1 cellular context compared by ENCODE assay signal in the genomic region with DNA sequence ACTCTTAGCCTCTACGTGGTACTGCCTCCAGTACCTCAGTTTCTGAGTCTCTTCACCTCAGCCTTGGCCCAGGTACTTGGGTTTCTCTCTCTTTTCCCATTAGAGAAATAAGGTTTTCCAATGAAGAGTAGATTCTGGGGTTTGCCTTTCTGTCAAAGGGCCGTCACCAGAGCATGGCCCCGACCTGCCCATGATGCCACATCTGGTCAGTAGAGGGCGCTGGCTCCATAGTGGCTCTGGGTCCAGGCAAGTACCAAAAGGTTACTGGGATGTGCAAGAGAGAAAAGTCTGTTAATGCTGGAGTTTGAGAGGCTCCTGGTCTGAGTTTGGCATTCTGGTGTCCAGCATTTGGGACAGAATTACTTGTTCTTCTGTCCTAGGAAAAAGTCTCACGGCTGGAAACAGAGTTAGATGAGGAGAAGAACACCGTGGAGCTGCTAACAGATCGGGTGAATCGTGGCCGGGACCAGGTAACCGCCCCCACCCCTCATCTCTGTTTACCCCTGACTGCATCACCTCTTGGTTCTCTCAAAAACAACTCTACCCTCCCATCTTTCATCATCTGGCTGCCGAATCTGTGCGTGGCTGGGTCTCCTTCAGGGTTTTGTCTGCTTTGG.
TF ChIP-seq lines count a peak whose summit lies in the region.

No MANE protein-coding gene starts in this region.

TF ChIP-seq in K562, 482 proteins besides CTCF, POLR2A, EP300 and RAD21 (continued from another document and continues in another):
- TF ChIP-seq, protein P1, sequence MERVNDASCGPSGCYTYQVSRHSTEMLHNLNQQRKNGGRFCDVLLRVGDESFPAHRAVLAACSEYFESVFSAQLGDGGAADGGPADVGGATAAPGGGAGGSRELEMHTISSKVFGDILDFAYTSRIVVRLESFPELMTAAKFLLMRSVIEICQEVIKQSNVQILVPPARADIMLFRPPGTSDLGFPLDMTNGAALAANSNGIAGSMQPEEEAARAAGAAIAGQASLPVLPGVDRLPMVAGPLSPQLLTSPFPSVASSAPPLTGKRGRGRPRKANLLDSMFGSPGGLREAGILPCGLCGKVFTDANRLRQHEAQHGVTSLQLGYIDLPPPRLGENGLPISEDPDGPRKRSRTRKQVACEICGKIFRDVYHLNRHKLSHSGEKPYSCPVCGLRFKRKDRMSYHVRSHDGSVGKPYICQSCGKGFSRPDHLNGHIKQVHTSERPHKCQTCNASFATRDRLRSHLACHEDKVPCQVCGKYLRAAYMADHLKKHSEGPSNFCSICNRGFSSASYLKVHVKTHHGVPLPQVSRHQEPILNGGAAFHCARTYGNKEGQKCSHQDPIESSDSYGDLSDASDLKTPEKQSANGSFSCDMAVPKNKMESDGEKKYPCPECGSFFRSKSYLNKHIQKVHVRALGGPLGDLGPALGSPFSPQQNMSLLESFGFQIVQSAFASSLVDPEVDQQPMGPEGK (CRISPR knock-in tag; IDR thresholded peaks at IDR 0.05; ENCODE audit: borderline replicate concordance) = no peak
- TF ChIP-seq KDM1A (IDR thresholded peaks at IDR 0.05) (no peak), RCOR1 (IDR thresholded peaks at IDR 0.05; ENCODE audit: borderline replicate concordance in 1 of 2, low read depth in 2 of 2, low read length in 2 of 2) (peak in 1 of 2 experiments; percentile 76; a peak in 1 of 4 replicates), TBP (optimal IDR thresholded peaks at IDR 0.05; ENCODE audit: low read depth, low read length) (no peak), SMC3 (conservative IDR thresholded peaks at IDR 0.05; ENCODE audit: insufficient read depth, low read depth, low read length) (peak; percentile 79), MEIS2 (IDR thresholded peaks at IDR 0.05; ENCODE audit: partially characterized antibody) (peak; percentile 3), MAZ (CRISPR knock-in tag; conservative IDR thresholded peaks at IDR 0.05 in 1 of 2, IDR thresholded peaks at IDR 0.05 in 1 of 2) (peak in 1 of 2 experiments; percentile 57; a peak in 2 of 4 replicates), CC2D1A (IDR thresholded peaks at IDR 0.05) (0 out of 2 replicates have a peak, but pooled peaks have one; percentile 55), YY1 (IDR thresholded peaks at IDR 0.05; ENCODE audit: borderline replicate concordance in 1 of 3, control insufficient read depth in 1 of 3, extremely low read depth in 1 of 3, insufficient read depth in 3 of 3, insufficient read length in 1 of 3, insufficient replicate concordance in 2 of 3, low read depth in 1 of 3, low read length in 2 of 3) (peak in 2 of 3 experiments; percentile 21 to 24), BHLHE40 (IDR thresholded peaks at IDR 0.05; ENCODE audit: low read length) (peak; percentile 31; the same call in 1 of the 2 replicates), CEBPG (CRISPR knock-in tag; IDR thresholded peaks at IDR 0.05) (no peak), CEBPG (tag; conservative IDR thresholded peaks at IDR 0.05 in 1 of 2, IDR thresholded peaks at IDR 0.05 in 1 of 2) (no peak), CEBPB (tag; IDR thresholded peaks at IDR 0.05) (no peak)
- TF ChIP-seq, protein P2, sequence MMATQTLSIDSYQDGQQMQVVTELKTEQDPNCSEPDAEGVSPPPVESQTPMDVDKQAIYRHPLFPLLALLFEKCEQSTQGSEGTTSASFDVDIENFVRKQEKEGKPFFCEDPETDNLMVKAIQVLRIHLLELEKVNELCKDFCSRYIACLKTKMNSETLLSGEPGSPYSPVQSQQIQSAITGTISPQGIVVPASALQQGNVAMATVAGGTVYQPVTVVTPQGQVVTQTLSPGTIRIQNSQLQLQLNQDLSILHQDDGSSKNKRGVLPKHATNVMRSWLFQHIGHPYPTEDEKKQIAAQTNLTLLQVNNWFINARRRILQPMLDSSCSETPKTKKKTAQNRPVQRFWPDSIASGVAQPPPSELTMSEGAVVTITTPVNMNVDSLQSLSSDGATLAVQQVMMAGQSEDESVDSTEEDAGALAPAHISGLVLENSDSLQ (IDR thresholded peaks at IDR 0.05) = peak; percentile 53; the same call in 1 of the 2 replicates
- TF ChIP-seq, protein P3, sequence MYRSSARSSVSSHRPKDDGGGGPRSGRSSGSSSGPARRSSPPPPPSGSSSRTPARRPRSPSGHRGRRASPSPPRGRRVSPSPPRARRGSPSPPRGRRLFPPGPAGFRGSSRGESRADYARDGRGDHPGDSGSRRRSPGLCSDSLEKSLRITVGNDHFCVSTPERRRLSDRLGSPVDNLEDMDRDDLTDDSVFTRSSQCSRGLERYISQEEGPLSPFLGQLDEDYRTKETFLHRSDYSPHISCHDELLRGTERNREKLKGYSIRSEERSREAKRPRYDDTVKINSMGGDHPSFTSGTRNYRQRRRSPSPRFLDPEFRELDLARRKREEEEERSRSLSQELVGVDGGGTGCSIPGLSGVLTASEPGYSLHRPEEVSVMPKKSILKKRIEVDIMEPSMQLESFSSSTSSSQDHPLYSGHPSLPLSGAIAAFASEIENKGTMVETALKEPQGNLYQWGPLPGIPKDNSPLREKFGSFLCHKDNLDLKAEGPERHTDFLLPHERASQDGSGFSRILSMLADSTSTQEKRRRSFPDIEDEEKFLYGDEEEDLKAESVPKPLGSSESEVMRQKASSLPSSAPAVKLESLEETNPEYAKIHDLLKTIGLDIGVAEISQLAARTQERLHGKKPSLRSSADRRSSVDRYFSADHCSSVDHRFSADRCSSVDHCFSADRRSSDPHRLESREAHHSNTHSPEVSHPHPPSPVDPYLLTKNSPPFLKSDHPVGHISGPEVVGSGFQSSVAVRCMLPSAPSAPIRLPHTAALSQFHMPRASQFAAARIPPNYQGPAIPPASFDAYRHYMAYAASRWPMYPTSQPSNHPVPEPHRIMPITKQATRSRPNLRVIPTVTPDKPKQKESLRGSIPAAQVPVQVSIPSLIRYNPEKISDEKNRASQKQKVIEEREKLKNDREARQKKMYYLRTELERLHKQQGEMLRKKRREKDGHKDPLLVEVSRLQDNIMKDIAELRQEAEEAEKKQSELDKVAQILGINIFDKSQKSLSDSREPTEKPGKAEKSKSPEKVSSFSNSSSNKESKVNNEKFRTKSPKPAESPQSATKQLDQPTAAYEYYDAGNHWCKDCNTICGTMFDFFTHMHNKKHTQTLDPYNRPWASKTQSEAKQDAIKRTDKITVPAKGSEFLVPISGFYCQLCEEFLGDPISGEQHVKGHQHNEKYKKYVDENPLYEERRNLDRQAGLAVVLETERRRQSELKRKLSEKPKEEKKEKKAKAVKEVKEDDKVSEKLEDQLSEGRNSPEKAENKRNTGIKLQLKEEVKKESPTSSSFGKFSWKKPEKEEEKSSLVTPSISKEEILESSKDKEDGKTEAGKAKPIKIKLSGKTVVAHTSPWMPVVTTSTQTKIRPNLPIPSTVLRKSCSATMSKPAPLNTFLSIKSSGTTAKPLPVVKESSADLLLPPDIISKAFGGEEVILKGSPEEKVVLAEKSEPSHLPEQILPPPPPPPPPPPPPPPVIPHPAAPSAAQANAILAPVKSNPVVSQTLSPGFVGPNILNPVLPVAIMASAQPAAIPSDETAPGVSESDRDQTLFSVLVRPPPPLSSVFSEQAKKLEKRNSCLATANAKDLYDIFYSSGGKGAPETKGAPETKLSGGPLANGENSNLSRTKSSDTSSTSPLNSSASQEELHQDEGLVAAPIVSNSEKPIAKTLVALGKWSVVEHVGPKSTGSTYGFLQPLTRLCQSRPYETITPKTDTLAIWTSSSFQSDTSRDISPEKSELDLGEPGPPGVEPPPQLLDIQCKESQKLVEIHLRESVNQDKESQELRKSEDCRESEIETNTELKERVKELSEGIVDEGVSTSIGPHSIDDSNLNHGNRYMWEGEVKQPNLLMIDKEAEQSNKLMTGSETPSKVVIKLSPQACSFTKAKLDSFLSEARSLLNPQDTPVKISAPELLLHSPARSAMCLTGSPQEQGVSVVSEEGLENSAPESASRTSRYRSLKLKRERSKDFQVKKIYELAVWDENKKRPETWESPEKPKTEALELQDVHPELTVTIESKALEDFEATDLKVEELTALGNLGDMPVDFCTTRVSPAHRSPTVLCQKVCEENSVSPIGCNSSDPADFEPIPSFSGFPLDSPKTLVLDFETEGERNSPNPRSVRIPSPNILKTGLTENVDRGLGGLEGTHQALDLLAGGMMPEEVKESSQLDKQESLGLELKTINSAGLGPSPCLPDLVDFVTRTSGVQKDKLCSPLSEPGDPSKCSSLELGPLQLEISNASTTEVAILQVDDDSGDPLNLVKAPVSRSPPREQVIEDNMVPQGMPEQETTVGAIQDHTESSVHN (IDR thresholded peaks at IDR 0.05; ENCODE audit: borderline replicate concordance in 1 of 2, low read depth in 1 of 2) = no peak
- TF ChIP-seq, protein P4, sequence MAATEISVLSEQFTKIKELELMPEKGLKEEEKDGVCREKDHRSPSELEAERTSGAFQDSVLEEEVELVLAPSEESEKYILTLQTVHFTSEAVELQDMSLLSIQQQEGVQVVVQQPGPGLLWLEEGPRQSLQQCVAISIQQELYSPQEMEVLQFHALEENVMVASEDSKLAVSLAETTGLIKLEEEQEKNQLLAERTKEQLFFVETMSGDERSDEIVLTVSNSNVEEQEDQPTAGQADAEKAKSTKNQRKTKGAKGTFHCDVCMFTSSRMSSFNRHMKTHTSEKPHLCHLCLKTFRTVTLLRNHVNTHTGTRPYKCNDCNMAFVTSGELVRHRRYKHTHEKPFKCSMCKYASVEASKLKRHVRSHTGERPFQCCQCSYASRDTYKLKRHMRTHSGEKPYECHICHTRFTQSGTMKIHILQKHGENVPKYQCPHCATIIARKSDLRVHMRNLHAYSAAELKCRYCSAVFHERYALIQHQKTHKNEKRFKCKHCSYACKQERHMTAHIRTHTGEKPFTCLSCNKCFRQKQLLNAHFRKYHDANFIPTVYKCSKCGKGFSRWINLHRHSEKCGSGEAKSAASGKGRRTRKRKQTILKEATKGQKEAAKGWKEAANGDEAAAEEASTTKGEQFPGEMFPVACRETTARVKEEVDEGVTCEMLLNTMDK (IDR thresholded peaks at IDR 0.05; ENCODE audit: borderline replicate concordance, insufficient read depth, low read depth, low read length, poor library complexity, severe bottlenecking) = peak; percentile 13
- TF ChIP-seq, protein P5, sequence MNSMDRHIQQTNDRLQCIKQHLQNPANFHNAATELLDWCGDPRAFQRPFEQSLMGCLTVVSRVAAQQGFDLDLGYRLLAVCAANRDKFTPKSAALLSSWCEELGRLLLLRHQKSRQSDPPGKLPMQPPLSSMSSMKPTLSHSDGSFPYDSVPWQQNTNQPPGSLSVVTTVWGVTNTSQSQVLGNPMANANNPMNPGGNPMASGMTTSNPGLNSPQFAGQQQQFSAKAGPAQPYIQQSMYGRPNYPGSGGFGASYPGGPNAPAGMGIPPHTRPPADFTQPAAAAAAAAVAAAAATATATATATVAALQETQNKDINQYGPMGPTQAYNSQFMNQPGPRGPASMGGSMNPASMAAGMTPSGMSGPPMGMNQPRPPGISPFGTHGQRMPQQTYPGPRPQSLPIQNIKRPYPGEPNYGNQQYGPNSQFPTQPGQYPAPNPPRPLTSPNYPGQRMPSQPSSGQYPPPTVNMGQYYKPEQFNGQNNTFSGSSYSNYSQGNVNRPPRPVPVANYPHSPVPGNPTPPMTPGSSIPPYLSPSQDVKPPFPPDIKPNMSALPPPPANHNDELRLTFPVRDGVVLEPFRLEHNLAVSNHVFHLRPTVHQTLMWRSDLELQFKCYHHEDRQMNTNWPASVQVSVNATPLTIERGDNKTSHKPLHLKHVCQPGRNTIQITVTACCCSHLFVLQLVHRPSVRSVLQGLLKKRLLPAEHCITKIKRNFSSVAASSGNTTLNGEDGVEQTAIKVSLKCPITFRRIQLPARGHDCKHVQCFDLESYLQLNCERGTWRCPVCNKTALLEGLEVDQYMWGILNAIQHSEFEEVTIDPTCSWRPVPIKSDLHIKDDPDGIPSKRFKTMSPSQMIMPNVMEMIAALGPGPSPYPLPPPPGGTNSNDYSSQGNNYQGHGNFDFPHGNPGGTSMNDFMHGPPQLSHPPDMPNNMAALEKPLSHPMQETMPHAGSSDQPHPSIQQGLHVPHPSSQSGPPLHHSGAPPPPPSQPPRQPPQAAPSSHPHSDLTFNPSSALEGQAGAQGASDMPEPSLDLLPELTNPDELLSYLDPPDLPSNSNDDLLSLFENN (IDR thresholded peaks at IDR 0.05; ENCODE audit: low read depth in 2 of 2, low read length in 2 of 2) = peak in 1 of 2 experiments; percentile 29; a peak in 1 of 4 replicates
- TF ChIP-seq, protein P6, sequence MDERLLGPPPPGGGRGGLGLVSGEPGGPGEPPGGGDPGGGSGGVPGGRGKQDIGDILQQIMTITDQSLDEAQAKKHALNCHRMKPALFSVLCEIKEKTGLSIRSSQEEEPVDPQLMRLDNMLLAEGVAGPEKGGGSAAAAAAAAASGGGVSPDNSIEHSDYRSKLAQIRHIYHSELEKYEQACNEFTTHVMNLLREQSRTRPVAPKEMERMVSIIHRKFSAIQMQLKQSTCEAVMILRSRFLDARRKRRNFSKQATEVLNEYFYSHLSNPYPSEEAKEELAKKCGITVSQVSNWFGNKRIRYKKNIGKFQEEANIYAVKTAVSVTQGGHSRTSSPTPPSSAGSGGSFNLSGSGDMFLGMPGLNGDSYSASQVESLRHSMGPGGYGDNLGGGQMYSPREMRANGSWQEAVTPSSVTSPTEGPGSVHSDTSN (CRISPR knock-in tag; IDR thresholded peaks at IDR 0.05; ENCODE audit: low read depth) = no peak
- TF ChIP-seq, protein P6 (tag; conservative IDR thresholded peaks at IDR 0.05; ENCODE audit: low read depth) = 0 out of 2 replicates have a peak, but pooled peaks have one; percentile 11
- TF ChIP-seq, protein P7, sequence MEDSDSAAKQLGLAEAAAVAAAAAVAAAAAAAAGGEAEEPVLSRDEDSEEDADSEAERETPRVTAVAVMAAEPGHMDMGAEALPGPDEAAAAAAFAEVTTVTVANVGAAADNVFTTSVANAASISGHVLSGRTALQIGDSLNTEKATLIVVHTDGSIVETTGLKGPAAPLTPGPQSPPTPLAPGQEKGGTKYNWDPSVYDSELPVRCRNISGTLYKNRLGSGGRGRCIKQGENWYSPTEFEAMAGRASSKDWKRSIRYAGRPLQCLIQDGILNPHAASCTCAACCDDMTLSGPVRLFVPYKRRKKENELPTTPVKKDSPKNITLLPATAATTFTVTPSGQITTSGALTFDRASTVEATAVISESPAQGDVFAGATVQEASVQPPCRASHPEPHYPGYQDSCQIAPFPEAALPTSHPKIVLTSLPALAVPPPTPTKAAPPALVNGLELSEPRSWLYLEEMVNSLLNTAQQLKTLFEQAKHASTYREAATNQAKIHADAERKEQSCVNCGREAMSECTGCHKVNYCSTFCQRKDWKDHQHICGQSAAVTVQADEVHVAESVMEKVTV (CRISPR knock-in tag; IDR thresholded peaks at IDR 0.05) = peak; percentile 69
- TF ChIP-seq, protein P8, sequence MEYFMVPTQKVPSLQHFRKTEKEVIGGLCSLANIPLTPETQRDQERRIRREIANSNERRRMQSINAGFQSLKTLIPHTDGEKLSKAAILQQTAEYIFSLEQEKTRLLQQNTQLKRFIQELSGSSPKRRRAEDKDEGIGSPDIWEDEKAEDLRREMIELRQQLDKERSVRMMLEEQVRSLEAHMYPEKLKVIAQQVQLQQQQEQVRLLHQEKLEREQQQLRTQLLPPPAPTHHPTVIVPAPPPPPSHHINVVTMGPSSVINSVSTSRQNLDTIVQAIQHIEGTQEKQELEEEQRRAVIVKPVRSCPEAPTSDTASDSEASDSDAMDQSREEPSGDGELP (CRISPR knock-in tag; IDR thresholded peaks at IDR 0.05; ENCODE audit: borderline replicate concordance) = peak; percentile 43; the same call in 1 of the 2 replicates
